ENCODE assay signal across 8 cellular contexts in the genomic region with DNA sequence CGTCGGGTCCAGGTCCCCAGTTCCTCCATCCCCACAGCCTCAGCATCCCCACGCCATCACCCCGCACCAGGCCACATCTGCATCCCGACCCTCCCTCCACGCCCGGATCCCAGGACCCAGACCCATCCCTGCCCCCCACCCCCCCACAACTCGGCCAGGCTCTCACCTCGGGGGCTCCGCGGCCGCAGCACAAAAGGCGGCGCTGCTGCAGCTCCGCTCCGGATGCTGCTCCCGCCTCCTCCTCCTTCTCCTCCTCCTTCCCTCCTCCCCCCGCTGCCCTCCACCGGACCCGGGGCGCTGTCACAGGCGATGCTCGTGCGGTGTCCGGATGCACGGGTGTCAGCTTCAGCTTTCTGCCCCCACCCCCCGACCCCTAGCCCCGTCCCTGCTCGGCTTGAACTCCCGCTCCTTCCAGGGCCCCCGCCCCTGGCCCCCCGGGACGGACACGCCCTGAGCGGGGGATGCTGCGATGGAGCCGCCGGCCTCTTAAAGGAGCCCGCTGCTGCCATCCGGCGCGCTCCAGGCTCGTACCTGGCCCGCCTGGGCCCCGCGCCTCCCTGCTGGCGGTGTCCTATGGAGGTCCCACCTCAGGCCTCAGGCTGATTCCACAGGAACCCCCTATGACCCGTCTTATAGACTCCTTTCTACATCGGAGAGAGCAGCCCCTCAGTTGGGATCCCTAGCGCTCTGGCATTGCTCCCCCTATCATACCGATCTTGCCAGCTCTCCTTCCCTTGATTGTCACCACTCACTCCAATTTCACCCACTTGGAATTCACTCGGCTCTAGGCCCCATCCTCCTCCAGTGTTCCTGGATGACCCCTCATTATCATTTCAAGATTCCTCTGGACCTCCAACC. TPM values are rescaled to one million over a fixed set of nuclear protein-coding genes. Genes with fewer than 3 reads are reported as not detected.
A peak's percentile ranks its signal among the peaks of the same experiment; 100 is the strongest.
DNase-seq lines count a peak whose midpoint lies in the region; ATAC-seq and TF ChIP-seq lines count a peak whose summit lies in the region.

A gene with protein sequence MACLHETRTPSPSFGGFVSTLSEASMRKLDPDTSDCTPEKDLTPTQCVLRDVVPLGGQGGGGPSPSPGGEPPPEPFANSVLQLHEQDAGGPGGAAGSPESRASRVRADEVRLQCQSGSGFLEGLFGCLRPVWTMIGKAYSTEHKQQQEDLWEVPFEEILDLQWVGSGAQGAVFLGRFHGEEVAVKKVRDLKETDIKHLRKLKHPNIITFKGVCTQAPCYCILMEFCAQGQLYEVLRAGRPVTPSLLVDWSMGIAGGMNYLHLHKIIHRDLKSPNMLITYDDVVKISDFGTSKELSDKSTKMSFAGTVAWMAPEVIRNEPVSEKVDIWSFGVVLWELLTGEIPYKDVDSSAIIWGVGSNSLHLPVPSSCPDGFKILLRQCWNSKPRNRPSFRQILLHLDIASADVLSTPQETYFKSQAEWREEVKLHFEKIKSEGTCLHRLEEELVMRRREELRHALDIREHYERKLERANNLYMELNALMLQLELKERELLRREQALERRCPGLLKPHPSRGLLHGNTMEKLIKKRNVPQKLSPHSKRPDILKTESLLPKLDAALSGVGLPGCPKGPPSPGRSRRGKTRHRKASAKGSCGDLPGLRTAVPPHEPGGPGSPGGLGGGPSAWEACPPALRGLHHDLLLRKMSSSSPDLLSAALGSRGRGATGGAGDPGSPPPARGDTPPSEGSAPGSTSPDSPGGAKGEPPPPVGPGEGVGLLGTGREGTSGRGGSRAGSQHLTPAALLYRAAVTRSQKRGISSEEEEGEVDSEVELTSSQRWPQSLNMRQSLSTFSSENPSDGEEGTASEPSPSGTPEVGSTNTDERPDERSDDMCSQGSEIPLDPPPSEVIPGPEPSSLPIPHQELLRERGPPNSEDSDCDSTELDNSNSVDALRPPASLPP (minus strand): TSS at position 198 of the 858 bp plus-strand sequence. CDS start 12,067 bp downstream, outside the sequence.

- H3K36me3 Mint-ChIP-seq in activated CD4-positive, alpha-beta T cell treated with anti-CD3 and anti-CD28 coated beads, Interleukin-2, amount 10 ng/mL, durations not matched to agents 7 days and 5 days (ENCODE audit: low read depth) = no peaks in the 10 kb centered on the region

- no peaks in the 10 kb centered on the region for H3K27me3 Mint-ChIP-seq in activated CD4-positive, alpha-beta T cell treated with anti-CD3 and anti-CD28 coated beads, Interleukin-2, amount 10 ng/mL, durations not matched to agents 7 days and 5 days

- TF ChIP-seq CTCF in colonic mucosa (IDR thresholded peaks at IDR 0.05) = no peak

- H3K4me1 ChIP-seq in colonic mucosa = peaks cover 14% of the 10 kb centered on the region

- peaks cover 43% of the 10 kb centered on the region for H3K4me1 Mint-ChIP-seq in activated CD4-positive, alpha-beta T cell treated with anti-CD3 and anti-CD28 coated beads, Interleukin-2, amount 10 ng/mL, durations not matched to agents 7 days and 5 days

- intact Hi-C loops in colonic mucosa (cut with DNase I) = loop anchor here (10.0 kb wide), 2 partner anchors 45 to 165 kb away; partner anchors contain the start of genes PCBP2 and SP7
- intact Hi-C loops in left colon (cut with DNase I, micrococcal nuclease) = loop anchor here in 1 of 2 donors (10.0 kb wide), 1 partner anchor 155 kb away; no protein-coding TSS in a partner anchor

- DNase-seq in EH (ENCODE audit: low read depth) (peak; percentile 76), NAMALWA (ENCODE audit: low spot score) (peak; percentile 61), colonic mucosa (peak; percentile 69), left colon (peak; percentile 68 to 69)
- peak; percentile 70 for DNase-seq in activated CD4-positive, alpha-beta T cell treated with anti-CD3 and anti-CD28 coated beads, Interleukin-2, amount 10 ng/mL, durations not matched to agents 7 days and 5 days
- peak; percentile 57 for DNase-seq in stimulated activated CD4-positive, alpha-beta T cell treated with anti-CD3 and anti-CD28 coated beads, Interleukin-1b, Interleukin-23, amount 100 ng/mL, for 48 hours

- H3K27ac ChIP-seq in colonic mucosa = peak within 1 kb of the TSS; percentile 97

- CTCF ChIA-PET in activated CD4-positive, alpha-beta T cell treated with anti-CD3 and anti-CD28 coated beads, Interleukin-2, amount 10 ng/mL, durations not matched to agents 7 days and 5 days (lab: Charles Lee) = interaction anchor here (0.6 to 2.7 kb wide), 10 partner anchors 10 to 507 kb away, joined by 3 to 22 read pairs (median 4); partner anchors contain the start of gene AAAS

- H3K4me3 Mint-ChIP-seq in activated CD4-positive, alpha-beta T cell treated with anti-CD3 and anti-CD28 coated beads, Interleukin-2, amount 10 ng/mL, durations not matched to agents 7 days and 5 days = peak within 1 kb of the TSS; percentile 89

- H3K27ac Mint-ChIP-seq in activated CD4-positive, alpha-beta T cell treated with anti-CD3 and anti-CD28 coated beads, Interleukin-2, amount 10 ng/mL, durations not matched to agents 7 days and 5 days = peak within 1 kb of the TSS; percentile 98

- H3K27me3 ChIP-seq in colonic mucosa = no peaks in the 10 kb centered on the region

- H3K9me3 Mint-ChIP-seq in activated CD4-positive, alpha-beta T cell treated with anti-CD3 and anti-CD28 coated beads, Interleukin-2, amount 10 ng/mL, durations not matched to agents 7 days and 5 days = no peaks in the 10 kb centered on the region

- no peaks in the 10 kb centered on the region for H3K36me3 ChIP-seq in colonic mucosa

- peak within 1 kb of the TSS; percentile 79 to 96 for H3K9ac ChIP-seq in colonic mucosa (ENCODE audit: low read depth in 2 of 2, low read length in 2 of 2)

- ATAC-seq in left colon (no peak), GM18520 (IDR thresholded peaks at IDR 0.05; ENCODE audit: unreplicated experiment) (no peak), HG02759 (IDR thresholded peaks at IDR 0.05; ENCODE audit: unreplicated experiment) (no peak)

- POLR2A ChIA-PET in activated CD4-positive, alpha-beta T cell treated with anti-CD3 and anti-CD28 coated beads, Interleukin-2, amount 10 ng/mL, durations not matched to agents 7 days and 5 days (lab: Charles Lee) = interaction anchor here (0.6 kb wide), 3 partner anchors 47 to 1675 kb away, joined by 3 to 5 read pairs (median 3); partner anchors contain the start of gene ATP5MC2

- H3K9me3 ChIP-seq in colonic mucosa = no peaks in the 10 kb centered on the region

- peak within 1 kb of the TSS; percentile 69 for H3K4me3 ChIP-seq in colonic mucosa

RNA-seq across cellular contexts. Expression of the gene that starts here (rescaled TPM):
- 10 to 100 TPM; 26.0 to 26.1 TPM for total RNA-seq in activated CD4-positive, alpha-beta T cell treated with anti-CD3 and anti-CD28 coated beads, Interleukin-2, amount 10 ng/mL, durations not matched to agents 7 days and 5 days
- 1 to 10 TPM; 3.2 to 3.8 TPM for total RNA-seq in colonic mucosa
- 1 to 10 TPM; 3.2 to 6.8 TPM for total RNA-seq in left colon
